ENCODE assay signal across 9 cellular contexts in genomic region chr9:127965953-127966352, GRCh38. TPM values are rescaled to one million over a fixed set of nuclear protein-coding genes. Genes with fewer than 3 reads are reported as not detected.
A peak's percentile ranks its signal among the peaks of the same experiment; 100 is the strongest.
DNase-seq lines count a peak whose midpoint lies in the region; ATAC-seq and TF ChIP-seq lines count a peak whose summit lies in the region.
"Had no signal": no experiment of that assay in that cellular context is flagged by ENCODE, and none has a peak within 500 bp of the region (broad histone marks: within the 10 kb centered on the region; RNA-seq: fewer than 3 reads in every experiment).

No MANE protein-coding gene starts in this region.

- peak overlapping the region; percentile 10 for H2AFZ ChIP-seq in mesenchymal stem cell (ENCODE audit: low read depth, low read length)

- no peak overlapping the region for H3K4me3 ChIP-seq in mesenchymal stem cell (ENCODE audit: insufficient read depth in 1 of 2, low read depth in 1 of 2, low read length in 2 of 2)
- peak overlapping the region; percentile 10 to 31 for H3K4me3 ChIP-seq in tibial artery

- peak overlapping the region; percentile 97 to 98 for H3K4ac ChIP-seq in mesenchymal stem cell (ENCODE audit: low read depth in 1 of 2, low read length in 2 of 2)

- H2BK15ac ChIP-seq in mesenchymal stem cell (ENCODE audit: low read depth, poor library complexity, severe bottlenecking) = peak overlapping the region; percentile 92

- peaks cover 98% of the 10 kb centered on the region for H3K4me1 Mint-ChIP-seq in activated T-cell treated with anti-CD3 and anti-CD28 coated beads, Interleukin-2, amount 50 U/mL, for 4 hours (ENCODE audit: low read depth)
- peaks cover 61% of the 10 kb centered on the region for H3K4me1 Mint-ChIP-seq in MCF 10A (ENCODE audit: insufficient read depth, unreplicated experiment)

- H4K8ac ChIP-seq in mesenchymal stem cell (ENCODE audit: low read length) = peak overlapping the region; percentile 95

- TF ChIP-seq CTCF in MCF 10A (IDR thresholded peaks at IDR 0.05; ENCODE audit: unreplicated experiment) (no peak), tibial artery (IDR thresholded peaks at IDR 0.05) (no peak)

- H3K14ac ChIP-seq in mesenchymal stem cell (ENCODE audit: low read length in 2 of 2) = peak overlapping the region in 1 of 2 experiments; percentile 93

- 86% methylated on average over 6 of the region's 6 CpGs for WGBS in mesenchymal stem cell

- peak overlapping the region; percentile 69 for H3K4me3 Mint-ChIP-seq in activated T-cell treated with anti-CD3 and anti-CD28 coated beads, Interleukin-2, amount 50 U/mL, for 4 hours
- H3K4me3 Mint-ChIP-seq in MCF 10A (ENCODE audit: unreplicated experiment) = peak overlapping the region; percentile 58

- ATAC-seq in activated T-cell treated with anti-CD3 and anti-CD28 coated beads, Interleukin-2, amount 50 U/mL, for 4 hours = no peak
- ATAC-seq in HG02798 (IDR thresholded peaks at IDR 0.05; ENCODE audit: poor library complexity, unreplicated experiment) (no peak), GM18498 (IDR thresholded peaks at IDR 0.05; ENCODE audit: unreplicated experiment) (no peak)

- H2AK5ac ChIP-seq in mesenchymal stem cell (ENCODE audit: low read length, severe bottlenecking) = peak overlapping the region; percentile 64

- H2BK5ac ChIP-seq in mesenchymal stem cell (ENCODE audit: low read depth, low read length, poor library complexity, severe bottlenecking) = no peak overlapping the region

- H3K27ac ChIP-seq in mesenchymal stem cell (ENCODE audit: low read length, poor library complexity, severe bottlenecking) (peak overlapping the region; percentile 65), tibial artery (peak overlapping the region; percentile 94)

- H3K9me3 ChIP-seq in mesenchymal stem cell (ENCODE audit: control insufficient read depth, low read length) (no peaks in the 10 kb centered on the region), tibial artery (no peaks in the 10 kb centered on the region)

- peak overlapping the region; percentile 70 to 96 for H3K18ac ChIP-seq in mesenchymal stem cell (ENCODE audit: low read depth in 1 of 2, low read length in 2 of 2)

- H3K9ac ChIP-seq in mesenchymal stem cell (ENCODE audit: low read length) = peak overlapping the region; percentile 81

- no peaks in the 10 kb centered on the region for H3K27me3 Mint-ChIP-seq in activated T-cell treated with anti-CD3 and anti-CD28 coated beads, Interleukin-2, amount 50 U/mL, for 4 hours (ENCODE audit: low read depth)
- H3K27me3 Mint-ChIP-seq in MCF 10A (ENCODE audit: insufficient read depth, unreplicated experiment) = no peaks in the 10 kb centered on the region

- H3K4me2 ChIP-seq in mesenchymal stem cell (ENCODE audit: low read length, poor library complexity, severe bottlenecking) = no peak overlapping the region

- H3K36me3 ChIP-seq in mesenchymal stem cell (ENCODE audit: control insufficient read depth in 1 of 2, insufficient read depth in 2 of 2, low read depth in 1 of 2, low read length in 2 of 2) (peaks cover 0 to 14% of the 10 kb centered on the region in 2 experiments), tibial artery (no peaks in the 10 kb centered on the region)

- H3K4me1 ChIP-seq in mesenchymal stem cell (ENCODE audit: control insufficient read depth, insufficient read depth, low read depth, low read length) = peaks cover 56% of the 10 kb centered on the region
- peaks cover 16 to 99% (median 87%) of the 10 kb centered on the region in 4 donors for H3K4me1 ChIP-seq in tibial artery

- H3K36me3 Mint-ChIP-seq in activated T-cell treated with anti-CD3 and anti-CD28 coated beads, Interleukin-2, amount 50 U/mL, for 4 hours (ENCODE audit: insufficient read depth) = peaks cover 5% of the 10 kb centered on the region
- peaks cover 18% of the 10 kb centered on the region for H3K36me3 Mint-ChIP-seq in MCF 10A (ENCODE audit: insufficient read depth, unreplicated experiment)

- CTCF ChIA-PET in MCF 10A (lab: Yijun Ruan, JAX) = interaction anchor here (1.0 to 5.1 kb wide), 2 partner anchors 13 to 23 kb away, joined by 3 to 26 read pairs; no protein-coding TSS in a partner anchor

- peak overlapping the region in 1 of 2 experiments; percentile 84 for H3K23ac ChIP-seq in mesenchymal stem cell (ENCODE audit: low read length in 2 of 2)

- peaks cover 64% of the 10 kb centered on the region for H3K79me1 ChIP-seq in mesenchymal stem cell (replicated peaks; ENCODE audit: low read length, poor library complexity, severe bottlenecking)

- peak overlapping the region; percentile 97 for H3K27ac Mint-ChIP-seq in MCF 10A (ENCODE audit: low read depth, unreplicated experiment)

- POLR2A ChIA-PET in MCF 10A (lab: Yijun Ruan, JAX) = interaction anchor here (0.6 to 11.1 kb wide), 5 partner anchors 11 to 25 kb away, joined by 3 to 86 read pairs (median 3); partner anchors contain the start of gene EEIG1

- peak overlapping the region; percentile 78 to 87 for H2BK12ac ChIP-seq in mesenchymal stem cell (ENCODE audit: low read length in 2 of 2)

- H4K91ac ChIP-seq in mesenchymal stem cell (ENCODE audit: low read length) = peak overlapping the region; percentile 99

- DNase-seq in activated T-cell treated with anti-CD3 and anti-CD28 coated beads, Interleukin-2, amount 50 U/mL, for 4 hours = no peak
- no peak for DNase-seq in activated T-cell treated with anti-CD3 and anti-CD28 coated beads for 4 hours
- DNase-seq in MCF 10A (ENCODE audit: unreplicated experiment) = peak; percentile 36
- no peak for DNase-seq in mesenchymal stem cell
- DNase-seq in tibial artery = no peak
- no peak for DNase-seq in midbrain (lab: John Stamatoyannopoulos, UW)
- DNase-seq: central memory CD4-positive, alpha-beta T cell had no signal

- H3K27me3 ChIP-seq in mesenchymal stem cell (ENCODE audit: control insufficient read depth in 1 of 2, insufficient read depth in 1 of 2, low read length in 2 of 2) = no peaks in the 10 kb centered on the region
- no peaks in the 10 kb centered on the region for H3K27me3 ChIP-seq in tibial artery

- H2BK120ac ChIP-seq in mesenchymal stem cell (ENCODE audit: low read depth, low read length) = peak overlapping the region; percentile 99

- BruUV-seq in MCF 10A (replicated peaks; lab: Mats Ljungman, UMichigan) = no TSS peak

- intact Hi-C loops in MCF 10A (cut with micrococcal nuclease) (no loop called here), tibial artery (cut with DNase I; ENCODE audit: low total_unique reads) (no loop called here)

- no peaks in the 10 kb centered on the region for H3K9me3 Mint-ChIP-seq in activated T-cell treated with anti-CD3 and anti-CD28 coated beads, Interleukin-2, amount 50 U/mL, for 4 hours
- H3K9me3 Mint-ChIP-seq in MCF 10A (ENCODE audit: unreplicated experiment) = no peaks in the 10 kb centered on the region

RNA-seq across cellular contexts. Expression of gene EEIG1, which starts 14.8 kb away (rescaled TPM):
- 10 to 100 TPM; 75.5 to 87.3 (median 86.0) TPM for total RNA-seq in activated T-cell treated with anti-CD3 and anti-CD28 coated beads, Interleukin-2, amount 50 U/mL, for 4 hours
- 17.5 and 23.9 TPM in 2 replicates for total RNA-seq in MCF 10A (2022)
- polyA plus RNA-seq in mesenchymal stem cell (2013, experiment 1 of 2) = 44.3 TPM
- 42.9 TPM for polyA plus RNA-seq in mesenchymal stem cell (2013, experiment 2 of 2)

RNA-seq across cellular contexts. Expression of gene DPM2, which starts 28.3 kb away (rescaled TPM):
- total RNA-seq in activated T-cell treated with anti-CD3 and anti-CD28 coated beads, Interleukin-2, amount 50 U/mL, for 4 hours = 10 to 100 TPM; 89.6 to 91.5 (median 89.9) TPM
- 41.5 and 41.8 TPM in 2 replicates for total RNA-seq in MCF 10A (2022)
- polyA plus RNA-seq in mesenchymal stem cell (2013, experiment 1 of 2) = 29.7 TPM
- polyA plus RNA-seq in mesenchymal stem cell (2013, experiment 2 of 2) = 30.1 TPM

RNA-seq across cellular contexts. Expression of gene PIP5KL1, which starts 35.4 kb away (rescaled TPM):
- 1 to 10 TPM; 2.3 to 3.5 (median 2.8) TPM for total RNA-seq in activated T-cell treated with anti-CD3 and anti-CD28 coated beads, Interleukin-2, amount 50 U/mL, for 4 hours
- total RNA-seq in MCF 10A (2022) = 4.0 and 5.7 TPM in 2 replicates
- polyA plus RNA-seq in mesenchymal stem cell (2013, experiment 1 of 2) = 2.0 TPM
- 1.8 TPM for polyA plus RNA-seq in mesenchymal stem cell (2013, experiment 2 of 2)

RNA-seq across cellular contexts. Expression of gene ST6GALNAC4, which starts 49.1 kb away (rescaled TPM):
- 10 to 100 TPM; 22.0 to 25.7 (median 24.7) TPM for total RNA-seq in activated T-cell treated with anti-CD3 and anti-CD28 coated beads, Interleukin-2, amount 50 U/mL, for 4 hours
- 36.3 and 39.5 TPM in 2 replicates for total RNA-seq in MCF 10A (2022)
- polyA plus RNA-seq in mesenchymal stem cell (2013, experiment 1 of 2) = 32.1 TPM
- polyA plus RNA-seq in mesenchymal stem cell (2013, experiment 2 of 2) = 29.4 TPM

Comparison
In these comparisons a context has a peak if more than half of its experiments do, and no peak if none do; other contexts are left out.
1. H3K4me3 ChIP-seq: peak in tibial artery (2 of 2); none in mesenchymal stem cell (0 of 2).